Comparison of ENCODE assay signal across 15 cellular contexts in genomic region chr1:78079580-78079979, GRCh38. TPM values are rescaled to one million over a fixed set of nuclear protein-coding genes. Genes with fewer than 3 reads are reported as not detected.
DNase-seq lines count a peak whose midpoint lies in the region; ATAC-seq, FAIRE-seq and TF ChIP-seq lines count a peak whose summit lies in the region.
"Had no signal": no experiment of that assay in that cellular context is flagged by ENCODE, and none has a peak within 500 bp of the region (broad histone marks: within the 10 kb centered on the region; RNA-seq: fewer than 3 reads in every experiment).

No MANE protein-coding gene starts in this region.

- H4K20me1 ChIP-seq in MM.1S (ENCODE audit: insufficient read depth, low read length), result no peaks in the 10 kb centered on the region

- H3K9me3 ChIP-seq in heart right ventricle (no peaks in the 10 kb centered on the region), ascending aorta (no peaks in the 10 kb centered on the region), right cardiac atrium (ENCODE audit: control insufficient read depth, low read length) (no peaks in the 10 kb centered on the region), small intestine (ENCODE audit: control insufficient read depth, low read depth) (no peaks in the 10 kb centered on the region), MM.1S (replicated peaks; ENCODE audit: insufficient read depth, low read length) (no peaks in the 10 kb centered on the region)

- in situ Hi-C loops in ACHN (cut with HindIII; ENCODE audit: low pct_ligation_motif_present, low pct_unique_long_range_greater_than_20kb, low sequenced_read_pairs), result no loop called here

- FAIRE-seq in small intestine (lab: Jason Lieb, UNC), result no peak

- no peak for DNase-seq in heart right ventricle
- no peak for DNase-seq in left ventricle myocardium superior
- no peak for DNase-seq in ascending aorta (ENCODE audit: low spot score in 2 of 2)
- DNase-seq in right cardiac atrium, result no peak
- DNase-seq in ACHN, result no peak
- no peak for DNase-seq in GDM1 (lab: John Stamatoyannopoulos, UW)
- no peak for DNase-seq in small intestine
- DNase-seq in MM.1S, result no peak
- DNase-seq: activated CD4-positive, alpha-beta T cell treated with anti-CD3 and anti-CD28 coated beads, Interleukin-2, amount 50 U/mL, for 48 hours; DMS 273 treated with DMSO at 0.1 percent for 48 hours; erythroblast; NCI-H2029; NCI-H774 had no signal

- peaks cover 3 to 63% (median 45%) of the 10 kb centered on the region in 9 donors for H3K4me1 ChIP-seq in heart right ventricle
- peaks cover 0 to 17% of the 10 kb centered on the region in 2 donors for H3K4me1 ChIP-seq in ascending aorta
- peaks cover 3% of the 10 kb centered on the region for H3K4me1 ChIP-seq in right cardiac atrium (ENCODE audit: control insufficient read depth, insufficient read depth, low read length)
- peaks cover 0 to 6% of the 10 kb centered on the region in 2 donors for H3K4me1 ChIP-seq in small intestine (ENCODE audit: control insufficient read depth in 2 of 2, insufficient read depth in 1 of 2, low read depth in 1 of 2, low read length in 1 of 2)
- H3K4me1 ChIP-seq in MM.1S (ENCODE audit: low read length), result peaks cover 5% of the 10 kb centered on the region
- H3K4me1 ChIP-seq: neural progenitor cell had no signal

- no peaks in the 10 kb centered on the region for H3K9me2 ChIP-seq in MM.1S (replicated peaks; ENCODE audit: insufficient read depth, low read length)

- TF ChIP-seq CTCF in heart right ventricle (IDR thresholded peaks at IDR 0.05) (no peak), ascending aorta (IDR thresholded peaks at IDR 0.05) (no peak), MM.1S (IDR thresholded peaks at IDR 0.05; ENCODE audit: low read length) (no peak)

- H3K27me3 ChIP-seq in heart right ventricle (no peaks in the 10 kb centered on the region), ascending aorta (no peaks in the 10 kb centered on the region), right cardiac atrium (ENCODE audit: control insufficient read depth, insufficient read depth) (no peaks in the 10 kb centered on the region), small intestine (ENCODE audit: control insufficient read depth in 2 of 2, insufficient read depth in 2 of 2, low read length in 2 of 2) (no peaks in the 10 kb centered on the region), MM.1S (replicated peaks; ENCODE audit: insufficient read depth, low read length) (no peaks in the 10 kb centered on the region)
- H3K27me3 ChIP-seq: neural progenitor cell had no signal

- no peaks in the 10 kb centered on the region for H3K79me2 ChIP-seq in MM.1S (ENCODE audit: low read length)

- H3K9ac ChIP-seq in MM.1S (ENCODE audit: low read length), result no peak overlapping the region
- H3K9ac ChIP-seq: neural progenitor cell had no signal

- no peaks in the 10 kb centered on the region for H3F3A ChIP-seq in MM.1S (ENCODE audit: insufficient read depth, low read length)

- intact Hi-C loops in heart right ventricle (cut with DNase I), result loop anchor here in 1 of 10 donors (2.0 kb wide), 1 partner anchor 75 kb away; the partner anchor contains the start of gene DNAJB4
- intact Hi-C loops in left ventricle myocardium superior (cut with micrococcal nuclease), result no loop called here
- intact Hi-C loops in ascending aorta (cut with DNase I), result no loop called here
- intact Hi-C loops in right cardiac atrium (cut with DNase I), result no loop called here

- H3K27ac ChIP-seq in heart right ventricle (peak overlapping the region in 9 of 10 donors; percentile 6 to 88 (median 57)), ascending aorta (peak overlapping the region; percentile 37 to 76), right cardiac atrium (ENCODE audit: low read length) (peak overlapping the region; percentile 17), small intestine (ENCODE audit: low read depth in 1 of 2, low read length in 1 of 2) (peak overlapping the region in 1 of 2 donors; percentile 12), MM.1S (ENCODE audit: low read length) (no peak overlapping the region)
- H3K27ac ChIP-seq: neural progenitor cell had no signal

- no peak overlapping the region for H2AFZ ChIP-seq in MM.1S (ENCODE audit: low read length)
- H2AFZ ChIP-seq: neural progenitor cell had no signal

- 83 to 92% methylated on average over 2 of the region's 2 CpGs for WGBS in heart right ventricle, 2 donors
- 78% methylated on average over 2 of the region's 2 CpGs for WGBS in right cardiac atrium
- 69 to 88% (median 88%) methylated on average over 2 of the region's 2 CpGs for WGBS in small intestine, 3 donors

- H3K36me3 ChIP-seq in heart right ventricle, result no peaks in the 10 kb centered on the region
- H3K36me3 ChIP-seq in ascending aorta, result no peaks in the 10 kb centered on the region
- peaks cover 0 to 4% of the 10 kb centered on the region in 2 donors for H3K36me3 ChIP-seq in small intestine (ENCODE audit: control insufficient read depth in 2 of 2, insufficient read depth in 2 of 2, low read length in 2 of 2)
- H3K36me3 ChIP-seq in MM.1S (replicated peaks; ENCODE audit: insufficient read depth, low read length), result no peaks in the 10 kb centered on the region
- H3K36me3 ChIP-seq: neural progenitor cell had no signal

- ATAC-seq in heart right ventricle, result no peak
- no peak for ATAC-seq in left ventricle myocardium superior
- no peak for ATAC-seq in right cardiac atrium

- H3K4me3 ChIP-seq in heart right ventricle, result no peak overlapping the region
- no peak overlapping the region for H3K4me3 ChIP-seq in ascending aorta
- H3K4me3 ChIP-seq in right cardiac atrium (ENCODE audit: low read length), result no peak overlapping the region
- H3K4me3 ChIP-seq in small intestine (ENCODE audit: low read depth in 1 of 2, low read length in 2 of 2), result no peak overlapping the region
- no peak overlapping the region for H3K4me3 ChIP-seq in MM.1S (ENCODE audit: low read length)
- H3K4me3 ChIP-seq: neural progenitor cell, skin epidermis had no signal

- no peak overlapping the region for H3K4me2 ChIP-seq in MM.1S (ENCODE audit: low read depth, low read length)
- H3K4me2 ChIP-seq: neural progenitor cell had no signal

RNA-seq across cellular contexts. Expression of gene GIPC2, which starts 33.8 kb away (rescaled TPM):
- total RNA-seq in heart right ventricle (1 to 10 TPM; 1.3 to 7.4 (median 3.7) TPM), left ventricle myocardium superior (4.9 TPM), ascending aorta (0.64 TPM), right cardiac atrium (1 to 10 TPM; 1.3 to 1.8 (median 1.7) TPM)
- polyA plus RNA-seq in heart right ventricle (1 to 10 TPM; 1.8 to 2.9 TPM), right cardiac atrium (1.5 TPM), small intestine (10 to 100 TPM; 30.1 to 62.0 (median 41.9) TPM)
